19 cellular contexts compared by ENCODE assay signal in genomic region chr1:20139776-20140612, GRCh38. TPM values are rescaled to one million over a fixed set of nuclear protein-coding genes. Genes with fewer than 3 reads are reported as not detected.
DNase-seq lines count a peak whose midpoint lies in the region; ATAC-seq and TF ChIP-seq lines count a peak whose summit lies in the region.
"Had no signal": no experiment of that assay in that cellular context is flagged by ENCODE, and none has a peak within 500 bp of the region (broad histone marks: within the 10 kb centered on the region; RNA-seq: fewer than 3 reads in every experiment).

No MANE protein-coding gene starts in this region.

- H3K27ac ChIP-seq in PC-9 (no peak overlapping the region), lower lobe of right lung (no peak overlapping the region), sigmoid colon (no peak overlapping the region)

- H3K9me3 Mint-ChIP-seq in CD14-positive monocyte: peaks cover 0 to 3% (median 0%) of the 10 kb centered on the region in 7 donors
- no peaks in the 10 kb centered on the region for H3K9me3 Mint-ChIP-seq in activated CD8-positive, alpha-beta memory T cell treated with anti-CD3 and anti-CD28 coated beads, Interleukin-2, amount 10 ng/mL, durations not matched to agents 7 days and 5 days (ENCODE audit: low read depth)

- H3K4me1 ChIP-seq in PC-9 (replicated peaks; ENCODE audit: insufficient read depth) (peaks cover 50% of the 10 kb centered on the region), lower lobe of right lung (no peaks in the 10 kb centered on the region), sigmoid colon (no peaks in the 10 kb centered on the region)

- H3K4me3 ChIP-seq in PC-9 (no peak overlapping the region), lower lobe of right lung (no peak overlapping the region), sigmoid colon (no peak overlapping the region)
- H3K4me3 ChIP-seq: MG63 had no signal

- H3K9me3 ChIP-seq in PC-9 (ENCODE audit: insufficient read depth, low read depth) (no peaks in the 10 kb centered on the region), lower lobe of right lung (no peaks in the 10 kb centered on the region), sigmoid colon (no peaks in the 10 kb centered on the region)
- H3K9me3 ChIP-seq: MG63 had no signal

- no peak overlapping the region for H3K4me3 Mint-ChIP-seq in CD14-positive monocyte
- no peak overlapping the region for H3K4me3 Mint-ChIP-seq in activated CD8-positive, alpha-beta memory T cell treated with anti-CD3 and anti-CD28 coated beads, Interleukin-2, amount 10 ng/mL, durations not matched to agents 7 days and 5 days

- DNase-seq in CD14-positive monocyte (ENCODE audit: low spot score) (peak; percentile 36), PC-9 (no peak), lower lobe of right lung (peak; percentile 18), sigmoid colon (peak; percentile 40), NCI-H1417 treated with DMSO at 0.1 percent for 48 hours (lab: John Stamatoyannopoulos, UW) (no peak), NCI-H774 (lab: John Stamatoyannopoulos, UW) (no peak)
- no peak for DNase-seq in activated CD8-positive, alpha-beta memory T cell treated with anti-CD3 and anti-CD28 coated beads, Interleukin-2, amount 10 ng/mL, durations not matched to agents 7 days and 5 days
- DNase-seq in activated naive CD4-positive, alpha-beta T cell treated with Interleukin-2 at 50 U/mL for 16 hours: no peak
- DNase-seq: C1 segment of cervical spinal cord, DMS53, Kasumi-1, MG63, NCI-H1048, NCI-H1436, NCI-H1930, NCI-H2227 treated with DMSO at 0.1 percent for 48 hours, NCI-H510A had no signal

- H3K27ac Mint-ChIP-seq in CD14-positive monocyte: peak overlapping the region in 1 of 7 donors; percentile 36
- no peak overlapping the region for H3K27ac Mint-ChIP-seq in activated CD8-positive, alpha-beta memory T cell treated with anti-CD3 and anti-CD28 coated beads, Interleukin-2, amount 10 ng/mL, durations not matched to agents 7 days and 5 days

- H4K20me1 ChIP-seq in PC-9 (ENCODE audit: insufficient read depth): no peaks in the 10 kb centered on the region

- no peak for TF ChIP-seq EP300 in sigmoid colon (IDR thresholded peaks at IDR 0.05)

- peaks cover 8 to 27% (median 11%) of the 10 kb centered on the region in 3 donors for H3K27me3 Mint-ChIP-seq in CD14-positive monocyte (ENCODE audit: low read depth in 3 of 3)
- H3K27me3 Mint-ChIP-seq in activated CD8-positive, alpha-beta memory T cell treated with anti-CD3 and anti-CD28 coated beads, Interleukin-2, amount 10 ng/mL, durations not matched to agents 7 days and 5 days: peaks cover 8% of the 10 kb centered on the region

- H3K79me2 ChIP-seq in PC-9 (ENCODE audit: low read depth): no peaks in the 10 kb centered on the region

- no TSS peak for BruUV-seq in PC-9 (replicated peaks; lab: Mats Ljungman, UMichigan)

- no peak for ATAC-seq in lower lobe of right lung
- no peak for ATAC-seq in activated CD8-positive, alpha-beta memory T cell treated with anti-CD3 and anti-CD28 coated beads, Interleukin-2, amount 10 ng/mL, durations not matched to agents 7 days and 5 days
- ATAC-seq: Panc1, SK-N-SH treated with all-trans-retinoic acid at 6 μM for 48 hours had no signal

- intact Hi-C loops in CD14-positive monocyte (cut with micrococcal nuclease) (no loop called here), PC-9 (cut with micrococcal nuclease; ENCODE audit: unreplicated experiment) (loop anchor here (5.0 kb wide), 1 partner anchor 38 kb away; no protein-coding TSS in a partner anchor), lower lobe of right lung (cut with DNase I) (no loop called here), sigmoid colon (cut with DNase I) (no loop called here)

- peaks cover 7% of the 10 kb centered on the region; the same call in 1 of the 2 replicates for H3F3A ChIP-seq in PC-9 (ENCODE audit: insufficient read depth, low read depth)

- TF ChIP-seq CTCF in CD14-positive monocyte (IDR thresholded peaks at IDR 0.05): no peak
- TF ChIP-seq CTCF in PC-9 (conservative IDR thresholded peaks at IDR 0.05): no peak
- TF ChIP-seq CTCF in lower lobe of right lung (IDR thresholded peaks at IDR 0.05): no peak
- TF ChIP-seq CTCF in sigmoid colon (IDR thresholded peaks at IDR 0.05): no peak

- no peaks in the 10 kb centered on the region for H3K36me3 Mint-ChIP-seq in CD14-positive monocyte
- H3K36me3 Mint-ChIP-seq in activated CD8-positive, alpha-beta memory T cell treated with anti-CD3 and anti-CD28 coated beads, Interleukin-2, amount 10 ng/mL, durations not matched to agents 7 days and 5 days: no peaks in the 10 kb centered on the region

- peak overlapping the region; percentile 36 for H3K4me2 ChIP-seq in PC-9

- H2AFZ ChIP-seq in PC-9: no peak overlapping the region

- no peaks in the 10 kb centered on the region for H3K4me1 Mint-ChIP-seq in CD14-positive monocyte
- H3K4me1 Mint-ChIP-seq in activated CD8-positive, alpha-beta memory T cell treated with anti-CD3 and anti-CD28 coated beads, Interleukin-2, amount 10 ng/mL, durations not matched to agents 7 days and 5 days: no peaks in the 10 kb centered on the region

- H3K36me3 ChIP-seq in PC-9 (ENCODE audit: low read depth) (no peaks in the 10 kb centered on the region), lower lobe of right lung (no peaks in the 10 kb centered on the region), sigmoid colon (no peaks in the 10 kb centered on the region)
- H3K36me3 ChIP-seq: MG63 had no signal

- H3K27me3 ChIP-seq in PC-9 (ENCODE audit: insufficient read depth, low read depth) (no peaks in the 10 kb centered on the region), lower lobe of right lung (ENCODE audit: low read depth) (no peaks in the 10 kb centered on the region), sigmoid colon (peaks cover 0 to 8% (median 0%) of the 10 kb centered on the region in 3 donors)
- H3K27me3 ChIP-seq: MG63 had no signal

- POLR2A ChIA-PET in PC-9 (lab: Charles Lee; ENCODE audit: unreplicated experiment): no interaction called here

- 75 to 76% methylated on average over 13 of the region's 13 CpGs for WGBS in sigmoid colon, 2 donors

- no peak for TF ChIP-seq POLR2A in sigmoid colon (IDR thresholded peaks at IDR 0.05)

- CTCF ChIA-PET in PC-9 (lab: Charles Lee): no interaction called here
- CTCF ChIA-PET in activated CD8-positive, alpha-beta memory T cell treated with anti-CD3 and anti-CD28 coated beads, Interleukin-2, amount 10 ng/mL, durations not matched to agents 7 days and 5 days (lab: Charles Lee): no interaction called here

- no peaks in the 10 kb centered on the region for H3K9me2 ChIP-seq in PC-9 (ENCODE audit: insufficient read depth)

RNA-seq across cellular contexts. Expression of gene PLA2G2F, which starts 0.9 kb away (rescaled TPM):
- polyA plus RNA-seq in CD14-positive monocyte (not detected), sigmoid colon (under 1 TPM in 2 of 3 donors, not detected in 1; 0.60 to 0.80 TPM)
- total RNA-seq in PC-9 (2021) (0.20 TPM in 1 of 2 replicates, not detected in the other), lower lobe of right lung (not detected), sigmoid colon (not detected)
- total RNA-seq in activated CD8-positive, alpha-beta memory T cell treated with anti-CD3 and anti-CD28 coated beads, Interleukin-2, amount 10 ng/mL, durations not matched to agents 7 days and 5 days: not detected

RNA-seq across cellular contexts. Expression of gene PLA2G2D, which starts 20.7 kb away (rescaled TPM):
- polyA plus RNA-seq in CD14-positive monocyte (under 1 TPM in 1 of 2 donors, not detected in 1; 0.08 TPM), sigmoid colon (1 to 10 TPM in 1 of 3 donors, not detected in 2; 8.6 TPM)
- total RNA-seq in PC-9 (2021) (not detected in 2 replicates), lower lobe of right lung (0.27 TPM), sigmoid colon (under 1 TPM in 1 of 4 donors, not detected in 3; 0.16 TPM)
- total RNA-seq in activated CD8-positive, alpha-beta memory T cell treated with anti-CD3 and anti-CD28 coated beads, Interleukin-2, amount 10 ng/mL, durations not matched to agents 7 days and 5 days: not detected

RNA-seq across cellular contexts. Expression of gene UBXN10, which starts 45.9 kb away (rescaled TPM):
- polyA plus RNA-seq in CD14-positive monocyte: under 1 TPM; 0.30 to 0.82 TPM
- 9.4 and 11.9 TPM in 2 replicates for total RNA-seq in PC-9 (2021)
- total RNA-seq in lower lobe of right lung: 7.8 TPM
- 10 to 100 TPM; 14.6 to 25.0 (median 23.1) TPM for total RNA-seq in sigmoid colon
- 1 to 10 TPM; 2.9 to 7.8 (median 3.7) TPM for polyA plus RNA-seq in sigmoid colon
- total RNA-seq in activated CD8-positive, alpha-beta memory T cell treated with anti-CD3 and anti-CD28 coated beads, Interleukin-2, amount 10 ng/mL, durations not matched to agents 7 days and 5 days: 1 to 10 TPM in 1 of 2 experiments, under 1 TPM in 1; 0.23 to 1.1 TPM

RNA-seq across cellular contexts. Expression of gene PLA2G2C, which starts 46.3 kb away (rescaled TPM):
- polyA plus RNA-seq in CD14-positive monocyte (under 1 TPM in 1 of 2 donors, not detected in 1; 0.07 TPM), sigmoid colon (under 1 TPM in 1 of 3 donors, not detected in 2; 0.09 TPM)
- total RNA-seq in PC-9 (2021) (0.48 and 0.55 TPM in 2 replicates), lower lobe of right lung (not detected), sigmoid colon (1 to 10 TPM in 3 of 4 donors, under 1 TPM in 1; 0.82 to 5.5 (median 1.5) TPM)
- total RNA-seq in activated CD8-positive, alpha-beta memory T cell treated with anti-CD3 and anti-CD28 coated beads, Interleukin-2, amount 10 ng/mL, durations not matched to agents 7 days and 5 days: not detected

Comparison
In these comparisons a context has a peak if more than half of its experiments do, and no peak if none do; other contexts are left out.
1. DNase-seq: peak in CD14-positive monocyte (single experiment), lower lobe of right lung (single experiment) and sigmoid colon (single experiment); none in PC-9 (0 of 2), activated CD8-positive, alpha-beta memory T cell treated with anti-CD3 and anti-CD28 coated beads, Interleukin-2, amount 10 ng/mL, durations not matched to agents 7 days and 5 days (single experiment), NCI-H1417 treated with DMSO at 0.1 percent for 48 hours (single experiment), NCI-H774 (single experiment) and activated naive CD4-positive, alpha-beta T cell treated with Interleukin-2 at 50 U/mL for 16 hours (single experiment).